26 cellular contexts compared by ENCODE assay signal in genomic region chr7:102197599-102197998, GRCh38.
"Had no signal": no experiment of that assay in that cellular context is flagged by ENCODE, and none has a peak within 500 bp of the region (broad histone marks: within the 10 kb centered on the region; RNA-seq: fewer than 3 reads in every experiment).

No MANE protein-coding gene starts in this region.

- H3K4me2 ChIP-seq: hepatocyte had no signal

- H3K27me3 Mint-ChIP-seq: dendritic cell treated with granulocyte-macrophage colony-stimulating factor and Interleukin-4, amounts not matched to agents 40 ng/mL and 50 ng/mL, for 4 days; effector memory CD8-positive, alpha-beta T cell had no signal

- H3K4me3 Mint-ChIP-seq: dendritic cell treated with granulocyte-macrophage colony-stimulating factor and Interleukin-4, amounts not matched to agents 40 ng/mL and 50 ng/mL, for 4 days; effector memory CD8-positive, alpha-beta T cell; endodermal cell had no signal

- H3K27ac Mint-ChIP-seq: dendritic cell treated with granulocyte-macrophage colony-stimulating factor and Interleukin-4, amounts not matched to agents 40 ng/mL and 50 ng/mL, for 4 days; effector memory CD8-positive, alpha-beta T cell; endodermal cell had no signal

- H2AFZ ChIP-seq: hepatocyte had no signal

- ATAC-seq: effector memory CD8-positive, alpha-beta T cell; esophagus mucosa; foreskin keratinocyte; gastrocnemius medialis; gastroesophageal sphincter; heart left ventricle; heart right ventricle had no signal

- H3K4me1 ChIP-seq: colonic mucosa, esophagus muscularis mucosa, esophagus squamous epithelium, foreskin keratinocyte, gastroesophageal sphincter, heart left ventricle, heart right ventricle had no signal

- H3K9me3 Mint-ChIP-seq: dendritic cell treated with granulocyte-macrophage colony-stimulating factor and Interleukin-4, amounts not matched to agents 40 ng/mL and 50 ng/mL, for 4 days; effector memory CD8-positive, alpha-beta T cell; endodermal cell had no signal

- H3K4me1 Mint-ChIP-seq: endodermal cell had no signal

- H3K27ac ChIP-seq: colonic mucosa, coronary artery, dorsolateral prefrontal cortex, epithelial cell of prostate, esophagus muscularis mucosa, esophagus squamous epithelium, foreskin keratinocyte, gastroesophageal sphincter, heart left ventricle, heart right ventricle, hepatocyte had no signal

- DNase-seq: colonic mucosa; cortex of kidney; dermis blood vessel endothelial cell; effector CD4-positive, alpha-beta T cell; effector CD8-positive, alpha-beta T cell; effector memory CD4-positive, alpha-beta T cell; effector memory CD8-positive, alpha-beta T cell; endodermal cell; erythroblast; esophagus squamous epithelium; foreskin fibroblast; foreskin keratinocyte; foreskin melanocyte; gastrocnemius medialis; glutamatergic neuron; head of caudate nucleus; heart left ventricle; heart right ventricle had no signal

- H3K27me3 ChIP-seq: colonic mucosa, dorsolateral prefrontal cortex, esophagus muscularis mucosa, esophagus squamous epithelium, foreskin keratinocyte, gastrocnemius medialis, gastroesophageal sphincter, heart left ventricle, heart right ventricle, hepatocyte had no signal

- H3K9me3 ChIP-seq: colonic mucosa, esophagus muscularis mucosa, esophagus squamous epithelium, gastrocnemius medialis, gastroesophageal sphincter, heart left ventricle, heart right ventricle had no signal

- H3K79me2 ChIP-seq: hepatocyte had no signal

- H3K4me3 ChIP-seq: colonic mucosa, coronary artery, dorsolateral prefrontal cortex, esophagus muscularis mucosa, esophagus squamous epithelium, gastrocnemius medialis, gastroesophageal sphincter, heart left ventricle, heart right ventricle, hepatocyte had no signal
